Comparison of ENCODE assay signal across 13 cellular contexts in genomic region chr6:89483111-89483720, GRCh38. TPM values are rescaled to one million over a fixed set of nuclear protein-coding genes. Genes with fewer than 3 reads are reported as not detected.
DNase-seq lines count a peak whose midpoint lies in the region; ATAC-seq, FAIRE-seq and TF ChIP-seq lines count a peak whose summit lies in the region.
"Had no signal": no experiment of that assay in that cellular context is flagged by ENCODE, and none has a peak within 500 bp of the region (broad histone marks: within the 10 kb centered on the region; RNA-seq: fewer than 3 reads in every experiment).

No MANE protein-coding gene starts in this region.

- H3K4me2 ChIP-seq in IMR-90 (ENCODE audit: low read depth, low read length) (no peak overlapping the region), astrocyte (ENCODE audit: low read length) (no peak overlapping the region)

- H4K20me1 ChIP-seq in IMR-90 (ENCODE audit: insufficient read depth, low read length) = no peaks in the 10 kb centered on the region
- H4K20me1 ChIP-seq in astrocyte (ENCODE audit: insufficient read depth, low read length) = no peaks in the 10 kb centered on the region

- DNase-seq in IMR-90 (no peak), astrocyte (ENCODE audit: low read depth) (peak; percentile 66), superior temporal gyrus (ENCODE audit: extremely low spot score) (peak; percentile 29), G401 (ENCODE audit: low spot score) (no peak), NK-92 (lab: John Stamatoyannopoulos, UW; ENCODE audit: unreplicated experiment) (no peak)
- no peak for DNase-seq in NK-92 treated with Interleukin-12 subunit alpha and Interleukin-12 subunit beta, amount 100 ng/mL, for 24 hours (lab: John Stamatoyannopoulos, UW)
- DNase-seq: activated T-cell treated with anti-CD3 and anti-CD28 coated beads, Interleukin-2, amount 50 U/mL, for 72 hours; colonic mucosa; GF-D8; HCEC 1CT; NCI-H226 had no signal

- H3K14ac ChIP-seq in IMR-90 (replicated peaks; ENCODE audit: low read depth, low read length) = no peak overlapping the region

- no peak for TF ChIP-seq RAD21 in IMR-90 (IDR thresholded peaks at IDR 0.05; ENCODE audit: low read length)

- H3K56ac ChIP-seq in IMR-90 (ENCODE audit: extremely low read depth, insufficient read depth, low read length) = no peak overlapping the region

- intact Hi-C loops in IMR-90 (cut with micrococcal nuclease) = no loop called here

- H2BK15ac ChIP-seq in IMR-90 (ENCODE audit: low read depth, low read length) = no peak overlapping the region

- H2AK9ac ChIP-seq in IMR-90 (replicated peaks; ENCODE audit: low read depth, low read length, poor library complexity) = no peak overlapping the region

- no peaks in the 10 kb centered on the region for H3K9me3 Mint-ChIP-seq in astrocyte (ENCODE audit: unreplicated experiment)
- H3K9me3 Mint-ChIP-seq: activated T-cell treated with anti-CD3 and anti-CD28 coated beads, Interleukin-2, amount 50 U/mL, for 72 hours had no signal

- no peak overlapping the region for H2BK20ac ChIP-seq in IMR-90 (ENCODE audit: low read depth, low read length)

- no peak overlapping the region for H2BK5ac ChIP-seq in IMR-90 (ENCODE audit: low read depth, low read length, poor library complexity, severe bottlenecking)

- no peaks in the 10 kb centered on the region for H3K79me2 ChIP-seq in astrocyte (ENCODE audit: insufficient read depth, low read length)

- TF ChIP-seq POLR2A in IMR-90 (IDR thresholded peaks at IDR 0.05; ENCODE audit: low read depth, low read length) = no peak

- H3K4me1 Mint-ChIP-seq in astrocyte (ENCODE audit: low read depth, unreplicated experiment) = peaks cover 17% of the 10 kb centered on the region

- H3K9ac ChIP-seq in IMR-90 (ENCODE audit: low read depth, low read length) (no peak overlapping the region), astrocyte (ENCODE audit: low read length) (no peak overlapping the region), iPS-20b (ENCODE audit: low read depth, low read length) (peak overlapping the region; percentile 66)

- H3K23ac ChIP-seq in IMR-90 (ENCODE audit: low read depth, low read length) = no peak overlapping the region

- no peaks in the 10 kb centered on the region for H3K27me3 Mint-ChIP-seq in astrocyte (ENCODE audit: low read depth, unreplicated experiment)

- CTCF ChIA-PET in IMR-90 (lab: Yijun Ruan, JAX) = no interaction called here

- H3K36me3 ChIP-seq in IMR-90 (ENCODE audit: control insufficient read depth, insufficient read depth, low read length) = no peaks in the 10 kb centered on the region
- no peaks in the 10 kb centered on the region for H3K36me3 ChIP-seq in astrocyte (ENCODE audit: insufficient read depth, low read length)
- no peaks in the 10 kb centered on the region for H3K36me3 ChIP-seq in iPS-20b (ENCODE audit: insufficient read depth, low read depth, low read length)
- H3K36me3 ChIP-seq: colonic mucosa had no signal

- no peaks in the 10 kb centered on the region for H3K79me1 ChIP-seq in IMR-90 (ENCODE audit: low read depth in 1 of 2, low read length in 2 of 2)

- no peak for FAIRE-seq in astrocyte (lab: Jason Lieb, UNC)

- H3K9me3 ChIP-seq in IMR-90 (ENCODE audit: control insufficient read depth, insufficient read depth, low read length) = no peaks in the 10 kb centered on the region
- no peaks in the 10 kb centered on the region for H3K9me3 ChIP-seq in astrocyte (ENCODE audit: insufficient read depth, low read depth, low read length)
- no peaks in the 10 kb centered on the region for H3K9me3 ChIP-seq in iPS-20b (ENCODE audit: insufficient read depth, low read depth, low read length)
- H3K9me3 ChIP-seq: colonic mucosa had no signal

- no peak overlapping the region for H3K4me3 Mint-ChIP-seq in astrocyte (ENCODE audit: unreplicated experiment)
- H3K4me3 Mint-ChIP-seq: activated T-cell treated with anti-CD3 and anti-CD28 coated beads, Interleukin-2, amount 50 U/mL, for 72 hours had no signal

- H4K91ac ChIP-seq in IMR-90 (ENCODE audit: insufficient read depth, low read depth, low read length) = no peak overlapping the region

- dilution Hi-C loops in IMR-90 (cut with HindIII; ENCODE audit: low sequenced_read_pairs, unreplicated experiment) = no loop called here

- H4K8ac ChIP-seq in IMR-90 (ENCODE audit: low read depth in 2 of 2, low read length in 2 of 2) = no peak overlapping the region

- H3K9me1 ChIP-seq in IMR-90 (ENCODE audit: insufficient read depth, low read length) = no peaks in the 10 kb centered on the region

- POLR2A ChIA-PET in IMR-90 (lab: Charles Lee; ENCODE audit: unreplicated experiment) = no interaction called here

- 16% methylated on average over 2 of the region's 7 CpGs; no CpG with 5 or more reads in 1 of the 2 experiments for WGBS in IMR-90 (ENCODE audit: extremely low coverage in 2 of 2, insufficient read length in 1 of 2), 2 experiments

- H3K18ac ChIP-seq in IMR-90 (ENCODE audit: low read depth, low read length) = no peak overlapping the region

- no peak for ATAC-seq in IMR-90 (ENCODE audit: low read depth)
- ATAC-seq in HG03108 (IDR thresholded peaks at IDR 0.05; ENCODE audit: unreplicated experiment) = no peak
- ATAC-seq: activated T-cell treated with anti-CD3 and anti-CD28 coated beads, Interleukin-2, amount 50 U/mL, for 72 hours had no signal

- H3K4me1 ChIP-seq in IMR-90 (ENCODE audit: control insufficient read depth, insufficient read depth, low read length) = no peaks in the 10 kb centered on the region
- peaks cover 10% of the 10 kb centered on the region for H3K4me1 ChIP-seq in astrocyte (ENCODE audit: insufficient read depth, low read length)
- peaks cover 27% of the 10 kb centered on the region; the same call in 1 of the 2 replicates for H3K4me1 ChIP-seq in iPS-20b (ENCODE audit: insufficient read depth, low read length)
- H3K4me1 ChIP-seq: colonic mucosa had no signal

- no peak overlapping the region for H2BK120ac ChIP-seq in IMR-90 (ENCODE audit: low read depth, low read length)

- BruUV-seq in IMR-90 (replicated peaks; lab: Mats Ljungman, UMichigan) = no TSS peak

- H3K4ac ChIP-seq in IMR-90 (ENCODE audit: low read depth, low read length) = no peak overlapping the region

- H3K4me3 ChIP-seq in IMR-90 (ENCODE audit: insufficient read depth, low read depth, low read length) (no peak overlapping the region), astrocyte (ENCODE audit: insufficient read depth, low read depth, low read length) (no peak overlapping the region), iPS-20b (ENCODE audit: low read length) (peak overlapping the region; percentile 52; the same call in 1 of the 2 replicates)
- H3K4me3 ChIP-seq: colonic mucosa had no signal

- in situ Hi-C loops in IMR-90 (cut with MboI; ENCODE audit: low sequenced_read_pairs) = no loop called here
- in situ Hi-C loops in G401 (cut with HindIII; ENCODE audit: low sequenced_read_pairs) = no loop called here

- peaks cover 2% of the 10 kb centered on the region for H3K36me3 Mint-ChIP-seq in astrocyte (ENCODE audit: low read depth, unreplicated experiment)

- no peak overlapping the region for H3K27ac Mint-ChIP-seq in astrocyte (ENCODE audit: unreplicated experiment)
- H3K27ac Mint-ChIP-seq: activated T-cell treated with anti-CD3 and anti-CD28 coated beads, Interleukin-2, amount 50 U/mL, for 72 hours had no signal

- H2AK5ac ChIP-seq in IMR-90 (ENCODE audit: low read depth, low read length) = no peak overlapping the region

- 0 out of 2 replicates have a peak, but pooled peaks cover 2% of the 10 kb centered on the region for H3K27me3 ChIP-seq in IMR-90 (ENCODE audit: control insufficient read depth, insufficient read depth, low read length)
- no peaks in the 10 kb centered on the region for H3K27me3 ChIP-seq in astrocyte (ENCODE audit: insufficient read depth, low read length)
- H3K27me3 ChIP-seq in iPS-20b (ENCODE audit: insufficient read depth, low read length) = no peaks in the 10 kb centered on the region
- H3K27me3 ChIP-seq: colonic mucosa had no signal

- H4K5ac ChIP-seq in IMR-90 (ENCODE audit: low read depth, low read length) = no peak overlapping the region

- TF ChIP-seq CTCF in IMR-90 (conservative IDR thresholded peaks at IDR 0.05; ENCODE audit: low read depth, low read length) = no peak
- no peak for TF ChIP-seq CTCF in astrocyte (IDR thresholded peaks at IDR 0.05; ENCODE audit: insufficient read depth, low read depth, low read length)

- H3K27ac ChIP-seq in IMR-90 (ENCODE audit: insufficient read depth, low read length) (no peak overlapping the region), astrocyte (ENCODE audit: low read depth, low read length) (no peak overlapping the region), iPS-20b (ENCODE audit: low read length) (peak overlapping the region; percentile 11)
- H3K27ac ChIP-seq: colonic mucosa had no signal

- H2AFZ ChIP-seq in IMR-90 (replicated peaks; ENCODE audit: low read length, poor library complexity) (peak overlapping the region; percentile 21), astrocyte (ENCODE audit: low read depth, low read length) (no peak overlapping the region)

TF ChIP-seq in IMR-90, 13 proteins besides CTCF, POLR2A, EP300 and RAD21 (continues in another document):
- TF ChIP-seq CHD1 (IDR thresholded peaks at IDR 0.05; ENCODE audit: low read depth, low read length) (no peak), CEBPB (IDR thresholded peaks at IDR 0.05; ENCODE audit: low read depth, low read length) (no peak), RFX5 (IDR thresholded peaks at IDR 0.05; ENCODE audit: low read depth, low read length) (no peak)
- TF ChIP-seq, protein P1, sequence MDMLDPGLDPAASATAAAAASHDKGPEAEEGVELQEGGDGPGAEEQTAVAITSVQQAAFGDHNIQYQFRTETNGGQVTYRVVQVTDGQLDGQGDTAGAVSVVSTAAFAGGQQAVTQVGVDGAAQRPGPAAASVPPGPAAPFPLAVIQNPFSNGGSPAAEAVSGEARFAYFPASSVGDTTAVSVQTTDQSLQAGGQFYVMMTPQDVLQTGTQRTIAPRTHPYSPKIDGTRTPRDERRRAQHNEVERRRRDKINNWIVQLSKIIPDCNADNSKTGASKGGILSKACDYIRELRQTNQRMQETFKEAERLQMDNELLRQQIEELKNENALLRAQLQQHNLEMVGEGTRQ (IDR thresholded peaks at IDR 0.05; ENCODE audit: low read depth, low read length) = no peak
- TF ChIP-seq, protein P2, sequence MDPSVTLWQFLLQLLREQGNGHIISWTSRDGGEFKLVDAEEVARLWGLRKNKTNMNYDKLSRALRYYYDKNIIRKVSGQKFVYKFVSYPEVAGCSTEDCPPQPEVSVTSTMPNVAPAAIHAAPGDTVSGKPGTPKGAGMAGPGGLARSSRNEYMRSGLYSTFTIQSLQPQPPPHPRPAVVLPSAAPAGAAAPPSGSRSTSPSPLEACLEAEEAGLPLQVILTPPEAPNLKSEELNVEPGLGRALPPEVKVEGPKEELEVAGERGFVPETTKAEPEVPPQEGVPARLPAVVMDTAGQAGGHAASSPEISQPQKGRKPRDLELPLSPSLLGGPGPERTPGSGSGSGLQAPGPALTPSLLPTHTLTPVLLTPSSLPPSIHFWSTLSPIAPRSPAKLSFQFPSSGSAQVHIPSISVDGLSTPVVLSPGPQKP (IDR thresholded peaks at IDR 0.05; ENCODE audit: borderline replicate concordance, low read depth, low read length) = no peak

RNA-seq across cellular contexts. Expression of gene ANKRD6, which starts 50.3 kb away (rescaled TPM):
- total RNA-seq in IMR-90 (2012; rRNA removed) (0.18 and 0.28 TPM in 2 replicates), astrocyte (13.5 and 14.0 TPM in 2 replicates)
- polyA plus RNA-seq in IMR-90 (2012; rRNA removed) = 0.12 and 0.44 TPM in 2 replicates
- polyA plus RNA-seq in IMR-90 (2012; cell fraction: cytosol; rRNA removed) = 0.02 and 0.05 TPM in 2 replicates
- polyA plus RNA-seq in IMR-90 (2012; cell fraction: nucleus; rRNA removed; ENCODE audit: low replicate concordance) = 0.15 and 0.37 TPM in 2 replicates
- total RNA-seq in G401 (2014; rRNA removed; shearing (Covaris generic)) = 12.1 and 22.1 TPM in 2 replicates

Comparison
In these comparisons a context has a peak if more than half of its experiments do, and no peak if none do; other contexts are left out.
1. DNase-seq: peak in astrocyte (single experiment) and superior temporal gyrus (single experiment); none in IMR-90 (single experiment), NK-92 treated with Interleukin-12 subunit alpha and Interleukin-12 subunit beta, amount 100 ng/mL, for 24 hours (single experiment), G401 (single experiment) and NK-92 (single experiment).
2. RNA of gene ANKRD6, which starts 50.3 kb away (total RNA-seq): 12.1 to 22.1 TPM in G401 and 13.5 to 14.0 TPM in astrocyte; 0.18 to 0.28 TPM in IMR-90; every median in the first group is over 10 times any median in the second.